11 cellular contexts compared by ENCODE assay signal in genomic region chr14:21219561-21220111, GRCh38. TPM values are rescaled to one million over a fixed set of nuclear protein-coding genes. Genes with fewer than 3 reads are reported as not detected.
A peak's percentile ranks its signal among the peaks of the same experiment; 100 is the strongest.
DNase-seq lines count a peak whose midpoint lies in the region; TF ChIP-seq lines count a peak whose summit lies in the region.
"Had no signal": no experiment of that assay in that cellular context is flagged by ENCODE, and none has a peak within 500 bp of the region (broad histone marks: within the 10 kb centered on the region; RNA-seq: fewer than 3 reads in every experiment).

No MANE protein-coding gene starts in this region.

- CTCF ChIA-PET in A673 (lab: Charles Lee): no interaction called here

- TF ChIP-seq CTCF in A673 (conservative IDR thresholded peaks at IDR 0.05; ENCODE audit: low read depth, low read length) (no peak), mesothelial cell of epicardium (IDR thresholded peaks at IDR 0.05; ENCODE audit: unreplicated experiment) (no peak)

- peaks cover 69% of the 10 kb centered on the region for H3K36me3 Mint-ChIP-seq in activated naive CD8-positive, alpha-beta T cell treated with anti-CD3 and anti-CD28 coated beads for 36 hours
- peaks cover 31% of the 10 kb centered on the region for H3K36me3 Mint-ChIP-seq in mesothelial cell of epicardium

- H3K27me3 Mint-ChIP-seq in activated naive CD8-positive, alpha-beta T cell treated with anti-CD3 and anti-CD28 coated beads for 36 hours: no peaks in the 10 kb centered on the region
- H3K27me3 Mint-ChIP-seq in mesothelial cell of epicardium (ENCODE audit: low read depth): no peaks in the 10 kb centered on the region

- no peaks in the 10 kb centered on the region for H3K27me3 ChIP-seq in A673 (replicated peaks; ENCODE audit: insufficient read depth, low read depth, low read length, poor library complexity)
- H3K27me3 ChIP-seq: dorsolateral prefrontal cortex had no signal

- no peak overlapping the region for H3K27ac ChIP-seq in A673 (ENCODE audit: low read depth, low read length, poor library complexity, severe bottlenecking)

- intact Hi-C loops in A673 (cut with micrococcal nuclease; ENCODE audit: unreplicated experiment): no loop called here

- POLR2A ChIA-PET in A673 (lab: Charles Lee; ENCODE audit: low non-redundant PET): no interaction called here

- DNase-seq in A673 (ENCODE audit: low spot score): no peak
- peak; percentile 45 for DNase-seq in ELR (ENCODE audit: low read depth)
- DNase-seq in activated naive CD8-positive, alpha-beta T cell treated with anti-CD3 and anti-CD28 coated beads for 36 hours: no peak
- no peak for DNase-seq in mesothelial cell of epicardium (ENCODE audit: low spot score in 2 of 2, unreplicated experiment in 2 of 2)
- no peak for DNase-seq in hippocampal formation (lab: John Stamatoyannopoulos, UW)
- no peak for DNase-seq in activated effector memory CD4-positive, alpha-beta T cell treated with anti-CD3 and anti-CD28 coated beads, Interleukin-2, amount 50 U/mL, for 16 hours
- no peak for DNase-seq in stimulated activated CD4-positive, alpha-beta T cell treated with anti-CD3 and anti-CD28 coated beads, Interleukin-15, amount 100 ng/mL, for 24 hours
- no peak for DNase-seq in NOMO-1 treated with DMSO at 0.1 percent for 48 hours (lab: John Stamatoyannopoulos, UW; ENCODE audit: unreplicated experiment)
- DNase-seq: dorsolateral prefrontal cortex, trophoblast cell had no signal

- H3K9me3 ChIP-seq in A673 (ENCODE audit: low read depth, low read length, poor library complexity, severe bottlenecking): no peaks in the 10 kb centered on the region

- TSS peak; percentile 10 for BruUV-seq in A673 (replicated peaks; lab: Mats Ljungman, UMichigan)

- no peak overlapping the region for H3K4me3 ChIP-seq in A673 (ENCODE audit: low read depth, low read length, poor library complexity, severe bottlenecking)
- H3K4me3 ChIP-seq: dorsolateral prefrontal cortex had no signal

- no peaks in the 10 kb centered on the region for H3K9me3 Mint-ChIP-seq in activated naive CD8-positive, alpha-beta T cell treated with anti-CD3 and anti-CD28 coated beads for 36 hours
- H3K9me3 Mint-ChIP-seq in mesothelial cell of epicardium: no peaks in the 10 kb centered on the region

- peak overlapping the region; percentile 2 for H3K4me3 Mint-ChIP-seq in activated naive CD8-positive, alpha-beta T cell treated with anti-CD3 and anti-CD28 coated beads for 36 hours
- H3K4me3 Mint-ChIP-seq in mesothelial cell of epicardium: no peak overlapping the region
- H3K4me3 Mint-ChIP-seq: CD14-positive monocyte had no signal

- peaks cover 96% of the 10 kb centered on the region for H3K36me3 ChIP-seq in A673 (ENCODE audit: insufficient read depth, low read length, poor library complexity, severe bottlenecking)

- peak overlapping the region; percentile 60 for H3K27ac Mint-ChIP-seq in activated naive CD8-positive, alpha-beta T cell treated with anti-CD3 and anti-CD28 coated beads for 36 hours
- peak overlapping the region; percentile 43 for H3K27ac Mint-ChIP-seq in mesothelial cell of epicardium

- peaks cover 72% of the 10 kb centered on the region for H3K4me1 Mint-ChIP-seq in activated naive CD8-positive, alpha-beta T cell treated with anti-CD3 and anti-CD28 coated beads for 36 hours
- H3K4me1 Mint-ChIP-seq in mesothelial cell of epicardium: peaks cover 16% of the 10 kb centered on the region
- H3K4me1 Mint-ChIP-seq: CD14-positive monocyte had no signal

- H3K4me1 ChIP-seq in A673 (ENCODE audit: insufficient read depth, low read length, poor library complexity, severe bottlenecking): peaks cover 21% of the 10 kb centered on the region

RNA-seq across cellular contexts. Expression of gene HNRNPC, which starts 49.6 kb away (rescaled TPM):
- 934 and 949 TPM in 2 replicates for total RNA-seq in A673 (2021)
- 1,000 to 10,000 TPM; 1,256 to 1,302 TPM for total RNA-seq in activated naive CD8-positive, alpha-beta T cell treated with anti-CD3 and anti-CD28 coated beads for 36 hours
- 669 to 698 TPM (median 675 TPM) in 3 replicates for total RNA-seq in mesothelial cell of epicardium
